In genomic region chr3:195102609-195103467, GRCh38 we compare ENCODE assay signal across 9 cellular contexts.
A peak's percentile ranks its signal among the peaks of the same experiment; 100 is the strongest.
DNase-seq lines count a peak whose midpoint lies in the region; ATAC-seq and TF ChIP-seq lines count a peak whose summit lies in the region.
"Had no signal": no experiment of that assay in that cellular context is flagged by ENCODE, and none has a peak within 500 bp of the region (broad histone marks: within the 10 kb centered on the region; RNA-seq: fewer than 3 reads in every experiment).

No MANE protein-coding gene starts in this region.

- peaks cover 3% of the 10 kb centered on the region for H3K4me1 ChIP-seq in rectal smooth muscle tissue (ENCODE audit: control insufficient read depth, insufficient read depth, low read length)

- no peaks in the 10 kb centered on the region for H3K27me3 ChIP-seq in rectal smooth muscle tissue (ENCODE audit: control insufficient read depth, insufficient read depth, low read length)

- H3K27ac ChIP-seq in rectal smooth muscle tissue (ENCODE audit: low read depth, low read length) = peak overlapping the region; percentile 40

- DNase-seq in GM04504 (ENCODE audit: low read depth) (peak; percentile 91), fibroblast of villous mesenchyme (ENCODE audit: low read depth) (peak; percentile 99), activated T-cell treated with anti-CD3 and anti-CD28 coated beads for 4 hours (no peak), NCI-H2081 (lab: John Stamatoyannopoulos, UW) (no peak), T-helper 9 cell (no peak)
- DNase-seq: NCI-H526 treated with DMSO at 0.1 percent for 48 hours had no signal

- ATAC-seq in SK-N-SH treated with all-trans-retinoic acid at 6 μM for 48 hours (peak; percentile 75), HG02885 (IDR thresholded peaks at IDR 0.05; ENCODE audit: poor library complexity, unreplicated experiment) (no peak)

- H3K4me3 ChIP-seq in fibroblast of villous mesenchyme (ENCODE audit: low read depth, low read length) (no peak overlapping the region), rectal smooth muscle tissue (ENCODE audit: low read length) (no peak overlapping the region)

- H3K36me3 ChIP-seq in rectal smooth muscle tissue (ENCODE audit: control insufficient read depth, insufficient read depth, low read length) = no peaks in the 10 kb centered on the region

- TF ChIP-seq CTCF in fibroblast of villous mesenchyme (IDR thresholded peaks at IDR 0.05; ENCODE audit: insufficient read depth, low read depth, low read length) = no peak

- H3K9ac ChIP-seq in rectal smooth muscle tissue (ENCODE audit: low read length) = no peak overlapping the region

TF ChIP-seq in SK-N-SH treated with all-trans-retinoic acid at 6 μM for 48 hours, 23 proteins besides CTCF, POLR2A, EP300 and RAD21:
- TF ChIP-seq ZNF565 (CRISPR knock-in tag; conservative IDR thresholded peaks at IDR 0.05; ENCODE audit: low read depth) (no peak), OSR1 (CRISPR knock-in tag; IDR thresholded peaks at IDR 0.05) (no peak), ZNF70 (CRISPR knock-in tag; IDR thresholded peaks at IDR 0.05) (no peak), GLIS3 (CRISPR knock-in tag; IDR thresholded peaks at IDR 0.05) (no peak), ZNF8 (CRISPR knock-in tag; IDR thresholded peaks at IDR 0.05) (no peak; the same call in 1 of the 2 replicates), PPARA (CRISPR knock-in tag; IDR thresholded peaks at IDR 0.05; ENCODE audit: borderline replicate concordance) (no peak), CSDC2 (CRISPR knock-in tag; IDR thresholded peaks at IDR 0.05) (peak; percentile 84; the same call in 1 of the 2 replicates), ZFP3 (CRISPR knock-in tag; IDR thresholded peaks at IDR 0.05) (peak; percentile 26; the same call in 1 of the 2 replicates), PATZ1 (CRISPR knock-in tag; IDR thresholded peaks at IDR 0.05; ENCODE audit: borderline replicate concordance) (no peak), ZC3H10 (CRISPR knock-in tag; IDR thresholded peaks at IDR 0.05) (no peak), ARNTL (CRISPR knock-in tag; IDR thresholded peaks at IDR 0.05; ENCODE audit: borderline replicate concordance, low read depth) (no peak), RARB (CRISPR knock-in tag; IDR thresholded peaks at IDR 0.05) (no peak), ESRRG (CRISPR knock-in tag; IDR thresholded peaks at IDR 0.05) (no peak), TOX (CRISPR knock-in tag; IDR thresholded peaks at IDR 0.05; ENCODE audit: borderline replicate concordance) (no peak), ISL1 (CRISPR knock-in tag; IDR thresholded peaks at IDR 0.05) (no peak; the same call in none of the 2 replicates), POU6F1 (CRISPR knock-in tag; IDR thresholded peaks at IDR 0.05; ENCODE audit: borderline replicate concordance, low read depth) (no peak), SNAI2 (CRISPR knock-in tag; IDR thresholded peaks at IDR 0.05) (no peak), CSRNP3 (CRISPR knock-in tag; IDR thresholded peaks at IDR 0.05) (no peak)
TF ChIP-seq in SK-N-SH treated with all-trans-retinoic acid at 6 μM for 48 hours: peak in this region for 2.

Comparison
In these comparisons a context has a peak if more than half of its experiments do, and no peak if none do; other contexts are left out.
1. DNase-seq: peak in GM04504 (single experiment) and fibroblast of villous mesenchyme (single experiment); none in activated T-cell treated with anti-CD3 and anti-CD28 coated beads for 4 hours (single experiment), NCI-H2081 (0 of 2) and T-helper 9 cell (single experiment).